Comparison of ENCODE assay signal across 15 cellular contexts in the genomic region with DNA sequence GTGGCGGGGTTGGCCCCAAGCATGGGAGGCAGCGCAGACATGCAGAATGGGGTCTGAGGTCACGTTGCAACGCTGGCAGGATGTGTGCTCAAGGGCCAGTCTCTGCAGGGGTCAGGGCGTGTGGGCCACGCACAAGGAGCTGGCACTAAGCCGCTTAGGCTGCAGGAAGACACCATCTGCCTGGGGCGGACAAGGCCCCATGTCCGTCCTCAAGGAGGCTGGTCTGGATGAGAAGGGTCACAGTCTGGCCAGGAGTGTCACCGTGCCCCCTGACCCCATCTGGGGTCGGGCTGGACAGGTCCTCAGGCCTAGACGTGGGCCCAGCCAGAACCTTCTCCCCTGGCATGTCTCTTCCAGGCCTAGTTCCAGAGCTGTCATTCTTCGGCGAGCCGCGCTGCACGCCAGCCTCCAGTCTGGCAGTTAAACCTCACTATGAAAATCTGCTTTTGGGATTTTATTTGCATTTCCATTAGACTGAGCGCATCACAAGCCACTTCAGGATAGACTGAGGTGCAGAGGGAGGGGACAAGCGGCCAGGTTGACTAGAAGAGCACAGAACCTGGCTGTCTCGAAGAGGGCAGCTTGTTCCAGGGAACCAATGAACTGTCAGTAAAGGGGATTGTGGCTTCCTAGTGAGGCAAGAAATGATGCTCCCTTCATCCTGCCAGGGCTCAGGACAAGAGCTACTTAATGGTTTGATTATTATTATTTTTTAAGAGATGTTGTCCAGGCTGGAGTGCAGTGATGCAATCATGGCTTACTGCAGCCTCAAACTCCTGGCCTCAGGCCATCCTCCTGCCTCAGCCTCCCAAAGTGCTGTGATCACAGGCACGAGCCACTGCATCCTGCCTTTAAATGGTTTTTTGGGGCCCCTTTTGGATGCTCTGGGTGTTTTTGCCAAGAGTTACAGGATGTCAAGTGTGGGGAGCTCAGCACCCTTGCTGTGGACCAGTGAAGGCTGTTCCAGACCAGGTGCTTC. TPM values are rescaled to one million over a fixed set of nuclear protein-coding genes. Genes with fewer than 3 reads are reported as not detected.
A peak's percentile ranks its signal among the peaks of the same experiment; 100 is the strongest.
DNase-seq lines count a peak whose midpoint lies in the region; ATAC-seq, FAIRE-seq and TF ChIP-seq lines count a peak whose summit lies in the region.
"Had no signal": no experiment of that assay in that cellular context is flagged by ENCODE, and none has a peak within 500 bp of the region (broad histone marks: within the 10 kb centered on the region; RNA-seq: fewer than 3 reads in every experiment).

No MANE protein-coding gene starts in this region.

- H3K4me1 ChIP-seq in SK-N-SH (ENCODE audit: control insufficient read depth in 1 of 2, insufficient read depth in 2 of 2, low read depth in 1 of 2, low read length in 1 of 2) (peaks cover 0 to 12% of the 10 kb centered on the region in 2 experiments; a peak in 1 of 4 replicates), NT2/D1 (ENCODE audit: insufficient read depth, insufficient read length) (peaks cover 11% of the 10 kb centered on the region), HepG2 (ENCODE audit: insufficient read depth, low read length) (peaks cover 29% of the 10 kb centered on the region), subcutaneous abdominal adipose tissue (ENCODE audit: control insufficient read depth in 5 of 5, insufficient read depth in 5 of 5, low read length in 5 of 5) (peaks cover 3 to 38% (median 30%) of the 10 kb centered on the region in 5 donors), MM.1S (ENCODE audit: low read length) (peaks cover 3% of the 10 kb centered on the region; the same call in 1 of the 2 replicates)

- H3K9ac ChIP-seq in SK-N-SH, result no peak overlapping the region
- peak overlapping the region; percentile 65 for H3K9ac ChIP-seq in NT2/D1 (ENCODE audit: insufficient read length, low read depth)
- no peak overlapping the region for H3K9ac ChIP-seq in HepG2 (ENCODE audit: insufficient read depth, low read depth, low read length)
- no peak overlapping the region for H3K9ac ChIP-seq in subcutaneous abdominal adipose tissue (ENCODE audit: low read length in 5 of 5)
- no peak overlapping the region for H3K9ac ChIP-seq in MM.1S (ENCODE audit: low read length)

- CTCF ChIA-PET in SK-N-SH (lab: Yijun Ruan, JAX), result interaction anchor here (1.0 to 2.1 kb wide), 3 partner anchors 35 to 36 kb away, joined by 3 to 4 read pairs (median 4); no protein-coding TSS in a partner anchor
- CTCF ChIA-PET in HepG2 (lab: Yijun Ruan, JAX; ENCODE audit: low intra/inter-chr PET ratio, low total read pairs), result no interaction called here

- H3K4me2 ChIP-seq in SK-N-SH (no peak overlapping the region), HepG2 (ENCODE audit: low read depth, low read length) (no peak overlapping the region), MM.1S (ENCODE audit: low read depth, low read length) (no peak overlapping the region)

- POLR2A ChIA-PET in SK-N-SH (lab: Yijun Ruan, JAX), result no interaction called here
- POLR2A ChIA-PET in HepG2 (lab: Yijun Ruan, JAX), result no interaction called here

- H3K79me2 ChIP-seq in SK-N-SH (ENCODE audit: insufficient read depth) (peaks cover 6% of the 10 kb centered on the region; the same call in 1 of the 2 replicates), HepG2 (ENCODE audit: insufficient read depth, low read length) (no peaks in the 10 kb centered on the region), MM.1S (ENCODE audit: low read length) (no peaks in the 10 kb centered on the region)

- no peak for ATAC-seq in SK-N-SH treated with all-trans-retinoic acid at 6 μM for 48 hours
- ATAC-seq in HepG2, result no peak
- ATAC-seq in GM21447 (IDR thresholded peaks at IDR 0.05; ENCODE audit: unreplicated experiment), result no peak
- ATAC-seq in GM18519 (IDR thresholded peaks at IDR 0.05; ENCODE audit: low FRiP score, unreplicated experiment), result no peak

- no peak for TF ChIP-seq RAD21 in SK-N-SH (IDR thresholded peaks at IDR 0.05; ENCODE audit: low read length)
- no peak for TF ChIP-seq RAD21 in HepG2 (CRISPR knock-in tag; IDR thresholded peaks at IDR 0.05)

- H4K20me1 ChIP-seq in SK-N-SH (ENCODE audit: insufficient read depth), result no peaks in the 10 kb centered on the region
- H4K20me1 ChIP-seq in HepG2 (ENCODE audit: insufficient read depth, low read length), result no peaks in the 10 kb centered on the region
- H4K20me1 ChIP-seq in MM.1S (ENCODE audit: insufficient read depth, low read length), result no peaks in the 10 kb centered on the region

- TF ChIP-seq EP300 in SK-N-SH (IDR thresholded peaks at IDR 0.05; ENCODE audit: borderline replicate concordance in 1 of 2, low read depth in 1 of 2, low read length in 1 of 2) (no peak), HepG2 (IDR thresholded peaks at IDR 0.05; ENCODE audit: low read depth in 2 of 2, low read length in 2 of 2) (no peak), HepG2 (CRISPR knock-in tag; IDR thresholded peaks at IDR 0.05; ENCODE audit: borderline replicate concordance) (no peak)

- no peak for FAIRE-seq in HepG2 (lab: Jason Lieb, UNC)

- peak; percentile 8 for DNase-seq in SK-N-SH
- DNase-seq in NT2/D1 (ENCODE audit: low read depth, low spot score), result no peak
- no peak for DNase-seq in HepG2 (ENCODE audit: low spot score)
- no peak for DNase-seq in MM.1S
- DNase-seq: C1 segment of cervical spinal cord, EL, NCI-H1694, NCI-H446, NCI-H774, T-helper 1 cell had no signal

- no peaks in the 10 kb centered on the region for H3K9me2 ChIP-seq in SK-N-SH
- no peaks in the 10 kb centered on the region for H3K9me2 ChIP-seq in MM.1S (replicated peaks; ENCODE audit: insufficient read depth, low read length)

- H3K27ac ChIP-seq in SK-N-SH (ENCODE audit: low read depth in 2 of 2, low read length in 1 of 2) (no peak overlapping the region; a peak in 1 of 4 replicates), HepG2 (ENCODE audit: extremely low read length, insufficient read depth, low read length) (no peak overlapping the region), subcutaneous abdominal adipose tissue (ENCODE audit: low read depth, low read length) (peak overlapping the region; percentile 16), MM.1S (ENCODE audit: low read length) (no peak overlapping the region)

- H3K4me3 ChIP-seq in SK-N-SH (ENCODE audit: low read depth in 2 of 2, low read length in 1 of 2), result no peak overlapping the region
- H3K4me3 ChIP-seq in NT2/D1 (ENCODE audit: insufficient read length, low read depth), result no peak overlapping the region
- H3K4me3 ChIP-seq in HepG2 (replicated peaks in 1 of 3; ENCODE audit: insufficient read depth in 1 of 3, low read depth in 2 of 3, low read length in 3 of 3), result 0 out of 6 replicates have a peak overlapping the region, but pooled peaks of 1 of the 3 experiments have one; percentile 17
- H3K4me3 ChIP-seq in subcutaneous abdominal adipose tissue (ENCODE audit: low read depth in 1 of 5, low read length in 5 of 5), result no peak overlapping the region
- no peak overlapping the region for H3K4me3 ChIP-seq in MM.1S (ENCODE audit: low read length)
- H3K4me3 ChIP-seq: HAP-1 had no signal

- H3K27me3 ChIP-seq in SK-N-SH (ENCODE audit: insufficient read depth) (no peaks in the 10 kb centered on the region), NT2/D1 (ENCODE audit: insufficient read depth, insufficient read length) (no peaks in the 10 kb centered on the region), HepG2 (ENCODE audit: control insufficient read depth in 1 of 2, insufficient read depth in 2 of 2, low read length in 2 of 2) (no peaks in the 10 kb centered on the region), subcutaneous abdominal adipose tissue (ENCODE audit: control insufficient read depth in 5 of 5, insufficient read depth in 4 of 5, low read length in 5 of 5) (no peaks in the 10 kb centered on the region), MM.1S (replicated peaks; ENCODE audit: insufficient read depth, low read length) (no peaks in the 10 kb centered on the region)

- in situ Hi-C loops in HepG2 (cut with HindIII; ENCODE audit: extremely low pct_ligation_motif_present, low pct_unique_long_range_greater_than_20kb), result no loop called here

- TF ChIP-seq CTCF in SK-N-SH (IDR thresholded peaks at IDR 0.05), result no peak
- no peak for TF ChIP-seq CTCF in HepG2 (CRISPR knock-in tag; IDR thresholded peaks at IDR 0.05)
- TF ChIP-seq CTCF in MM.1S (IDR thresholded peaks at IDR 0.05; ENCODE audit: low read length), result no peak

- peaks cover 12 to 62% of the 10 kb centered on the region in 2 experiments for H3K36me3 ChIP-seq in SK-N-SH (replicated peaks in 1 of 2; ENCODE audit: control insufficient read depth in 1 of 2, insufficient read depth in 2 of 2, low read length in 1 of 2)
- H3K36me3 ChIP-seq in NT2/D1 (ENCODE audit: insufficient read depth, insufficient read length, low read length), result peaks cover 83% of the 10 kb centered on the region
- H3K36me3 ChIP-seq in HepG2 (replicated peaks in 1 of 2; ENCODE audit: control insufficient read depth in 1 of 2, insufficient read depth in 2 of 2, low read length in 2 of 2), result peaks cover 10 to 30% of the 10 kb centered on the region in 2 experiments; a peak in 3 of 5 replicates
- H3K36me3 ChIP-seq in subcutaneous abdominal adipose tissue (ENCODE audit: control insufficient read depth in 5 of 5, insufficient read depth in 5 of 5, low read length in 5 of 5), result peaks cover 0 to 46% (median 34%) of the 10 kb centered on the region in 5 donors
- H3K36me3 ChIP-seq in MM.1S (replicated peaks; ENCODE audit: insufficient read depth, low read length), result no peaks in the 10 kb centered on the region

- no peak; a peak in 1 of 4 replicates for TF ChIP-seq POLR2A in HepG2 (IDR thresholded peaks at IDR 0.05; ENCODE audit: insufficient read depth in 1 of 2, low read depth in 2 of 2, low read length in 2 of 2)

- 94% methylated on average over 12 of the region's 21 CpGs for WGBS in SK-N-SH (ENCODE audit: low lambda C conversion rate)
- WGBS in HepG2 (ENCODE audit: low lambda C conversion rate), result 94% methylated on average over 14 of the region's 21 CpGs

- H3K9me3 ChIP-seq in SK-N-SH (no peaks in the 10 kb centered on the region), NT2/D1 (ENCODE audit: insufficient read depth, low read length) (no peaks in the 10 kb centered on the region), HepG2 (ENCODE audit: low read length) (no peaks in the 10 kb centered on the region), subcutaneous abdominal adipose tissue (ENCODE audit: control insufficient read depth in 5 of 5, low read length in 5 of 5) (no peaks in the 10 kb centered on the region), MM.1S (replicated peaks; ENCODE audit: insufficient read depth, low read length) (no peaks in the 10 kb centered on the region)
- H3K9me3 ChIP-seq: HAP-1 had no signal

- H2AFZ ChIP-seq in SK-N-SH (ENCODE audit: low read depth) (no peak overlapping the region), HepG2 (ENCODE audit: low read length) (no peak overlapping the region), MM.1S (ENCODE audit: low read length) (no peak overlapping the region)

- no TSS peak for BruUV-seq in HepG2 (replicated peaks; lab: Mats Ljungman, UMichigan)

- H3F3A ChIP-seq in SK-N-SH (replicated peaks; ENCODE audit: insufficient read depth) (peaks cover 18% of the 10 kb centered on the region), MM.1S (ENCODE audit: insufficient read depth, low read length) (no peaks in the 10 kb centered on the region)

- intact Hi-C loops in HepG2 (cut with micrococcal nuclease; ENCODE audit: unreplicated experiment), result loop anchor here (5.0 kb wide), 1 partner anchor 38 kb away; a partner anchor contains a TSS

RNA-seq across cellular contexts. Expression of a gene that starts 4.3 kb away (rescaled TPM):
- polyA plus RNA-seq in SK-N-SH (2012; rRNA removed) (21.6 and 23.1 TPM in 2 replicates), HepG2 (2011; rRNA removed) (3.9 and 5.7 TPM in 2 replicates)
- 22.9 and 26.1 TPM in 2 replicates for polyA plus RNA-seq in SK-N-SH (2012; cell fraction: cytosol; rRNA removed)
- 17.2 and 19.8 TPM in 2 replicates for polyA plus RNA-seq in SK-N-SH (2012; cell fraction: nucleus; rRNA removed)
- 4.9 and 5.0 TPM in 2 replicates for total RNA-seq in HepG2 (2016; rRNA removed; fragmentation: Illumina TruSeq; extraction: Trizol)
- 2.6 and 4.1 TPM in 2 replicates for total RNA-seq in HepG2 (2016; cell fraction: cytosol; rRNA removed; fragmentation: Illumina TruSeq; extraction: Trizol; ENCODE audit: low read depth)
- 4.9 and 5.5 TPM in 2 replicates for total RNA-seq in HepG2 (2016; cell fraction: insoluble cytoplasmic fraction; rRNA removed; fragmentation: Illumina TruSeq; extraction: Trizol)
- 10.3 and 11.9 TPM in 2 replicates for total RNA-seq in HepG2 (2016; cell fraction: membrane; rRNA removed; fragmentation: Illumina TruSeq; extraction: Trizol)
- 3.1 and 4.3 TPM in 2 replicates for total RNA-seq in HepG2 (2016; cell fraction: nucleus; rRNA removed; fragmentation: Illumina TruSeq; extraction: Trizol)
- polyA plus RNA-seq in HepG2 (2011; cell fraction: cytosol; rRNA removed), result 3.3 and 4.0 TPM in 2 replicates
- 3.3 and 3.7 TPM in 2 replicates for polyA plus RNA-seq in HepG2 (2011; cell fraction: nucleus; rRNA removed)
- 2.3 and 2.6 TPM in 2 replicates for polyA plus RNA-seq in HepG2 (2012)
- polyA plus RNA-seq in HepG2 (2016; cell fraction: cytosol; fragmentation: Illumina TruSeq; extraction: Trizol; ENCODE audit: low read depth), result 4.5 and 6.0 TPM in 2 replicates
- 5.4 and 5.8 TPM in 2 replicates for polyA plus RNA-seq in HepG2 (2016; cell fraction: insoluble cytoplasmic fraction; fragmentation: Illumina TruSeq; extraction: Trizol; ENCODE audit: low read depth)
- polyA plus RNA-seq in HepG2 (2016; cell fraction: membrane; fragmentation: Illumina TruSeq; extraction: Trizol; ENCODE audit: low read depth), result 8.8 and 10.1 TPM in 2 replicates
- polyA plus RNA-seq in HepG2 (2016; cell fraction: nucleus; fragmentation: Illumina TruSeq; extraction: Trizol; ENCODE audit: insufficient read depth, low read depth), result 4.3 and 5.4 TPM in 2 replicates
- polyA minus RNA-seq in HepG2 (2011; rRNA and poly(A)+ RNA removed; ENCODE audit: low replicate concordance), result 5.6 and 12.7 TPM in 2 replicates
- 2.5 and 3.1 TPM in 2 replicates for polyA minus RNA-seq in HepG2 (2011; cell fraction: cytosol; rRNA and poly(A)+ RNA removed)
- 1.5 and 2.1 TPM in 2 replicates for polyA minus RNA-seq in HepG2 (2011; cell fraction: nucleus; rRNA and poly(A)+ RNA removed)

RNA-seq across cellular contexts. Expression of a gene that starts 37.4 kb away (rescaled TPM):
- polyA plus RNA-seq in SK-N-SH (2012; rRNA removed) (12.9 and 14.9 TPM in 2 replicates), HepG2 (2011; rRNA removed) (22.9 and 32.7 TPM in 2 replicates)
- polyA plus RNA-seq in SK-N-SH (2012; cell fraction: cytosol; rRNA removed), result 9.1 and 12.6 TPM in 2 replicates
- 23.3 and 24.1 TPM in 2 replicates for polyA plus RNA-seq in SK-N-SH (2012; cell fraction: nucleus; rRNA removed)
- total RNA-seq in HepG2 (2016; rRNA removed; fragmentation: Illumina TruSeq; extraction: Trizol), result 21.2 and 22.5 TPM in 2 replicates
- 11.6 and 15.3 TPM in 2 replicates for total RNA-seq in HepG2 (2016; cell fraction: cytosol; rRNA removed; fragmentation: Illumina TruSeq; extraction: Trizol; ENCODE audit: low read depth)
- total RNA-seq in HepG2 (2016; cell fraction: insoluble cytoplasmic fraction; rRNA removed; fragmentation: Illumina TruSeq; extraction: Trizol), result 17.5 and 22.6 TPM in 2 replicates
- total RNA-seq in HepG2 (2016; cell fraction: membrane; rRNA removed; fragmentation: Illumina TruSeq; extraction: Trizol), result 15.0 and 15.8 TPM in 2 replicates
- total RNA-seq in HepG2 (2016; cell fraction: nucleus; rRNA removed; fragmentation: Illumina TruSeq; extraction: Trizol), result 24.8 and 26.3 TPM in 2 replicates
- polyA plus RNA-seq in HepG2 (2011; cell fraction: cytosol; rRNA removed), result 23.2 and 24.2 TPM in 2 replicates
- 70.9 and 79.3 TPM in 2 replicates for polyA plus RNA-seq in HepG2 (2011; cell fraction: nucleus; rRNA removed)
- 34.9 and 35.5 TPM in 2 replicates for polyA plus RNA-seq in HepG2 (2012)
- 2.1 and 2.5 TPM in 2 replicates for polyA plus RNA-seq in HepG2 (2016; cell fraction: cytosol; fragmentation: Illumina TruSeq; extraction: Trizol; ENCODE audit: low read depth)
- polyA plus RNA-seq in HepG2 (2016; cell fraction: insoluble cytoplasmic fraction; fragmentation: Illumina TruSeq; extraction: Trizol; ENCODE audit: low read depth), result 21.5 and 26.8 TPM in 2 replicates
- 8.7 and 9.2 TPM in 2 replicates for polyA plus RNA-seq in HepG2 (2016; cell fraction: membrane; fragmentation: Illumina TruSeq; extraction: Trizol; ENCODE audit: low read depth)
- polyA plus RNA-seq in HepG2 (2016; cell fraction: nucleus; fragmentation: Illumina TruSeq; extraction: Trizol; ENCODE audit: insufficient read depth, low read depth), result 61.9 and 62.3 TPM in 2 replicates
- polyA minus RNA-seq in HepG2 (2011; rRNA and poly(A)+ RNA removed; ENCODE audit: low replicate concordance), result 37.6 and 51.8 TPM in 2 replicates
- polyA minus RNA-seq in HepG2 (2011; cell fraction: cytosol; rRNA and poly(A)+ RNA removed), result 33.6 and 35.2 TPM in 2 replicates
- 32.7 and 34.4 TPM in 2 replicates for polyA minus RNA-seq in HepG2 (2011; cell fraction: nucleus; rRNA and poly(A)+ RNA removed)

RNA-seq across cellular contexts. Expression of a gene that starts 38.3 kb away (rescaled TPM):
- polyA plus RNA-seq in SK-N-SH (2012; rRNA removed) (7.2 and 11.4 TPM in 2 replicates), HepG2 (2011; rRNA removed) (12.8 and 12.9 TPM in 2 replicates)
- 10.2 and 11.5 TPM in 2 replicates for polyA plus RNA-seq in SK-N-SH (2012; cell fraction: cytosol; rRNA removed)
- 14.8 and 22.7 TPM in 2 replicates for polyA plus RNA-seq in SK-N-SH (2012; cell fraction: nucleus; rRNA removed)
- total RNA-seq in HepG2 (2016; rRNA removed; fragmentation: Illumina TruSeq; extraction: Trizol), result 5.9 and 11.2 TPM in 2 replicates
- 1.2 TPM in 2 replicates for total RNA-seq in HepG2 (2016; cell fraction: cytosol; rRNA removed; fragmentation: Illumina TruSeq; extraction: Trizol; ENCODE audit: low read depth)
- total RNA-seq in HepG2 (2016; cell fraction: insoluble cytoplasmic fraction; rRNA removed; fragmentation: Illumina TruSeq; extraction: Trizol), result 7.7 and 8.4 TPM in 2 replicates
- 4.3 and 4.8 TPM in 2 replicates for total RNA-seq in HepG2 (2016; cell fraction: membrane; rRNA removed; fragmentation: Illumina TruSeq; extraction: Trizol)
- 8.6 and 9.0 TPM in 2 replicates for total RNA-seq in HepG2 (2016; cell fraction: nucleus; rRNA removed; fragmentation: Illumina TruSeq; extraction: Trizol)
- 7.3 and 8.3 TPM in 2 replicates for polyA plus RNA-seq in HepG2 (2011; cell fraction: cytosol; rRNA removed)
- polyA plus RNA-seq in HepG2 (2011; cell fraction: nucleus; rRNA removed), result 33.7 and 42.3 TPM in 2 replicates
- 22.7 and 27.4 TPM in 2 replicates for polyA plus RNA-seq in HepG2 (2012)
- 1.8 and 2.3 TPM in 2 replicates for polyA plus RNA-seq in HepG2 (2016; cell fraction: cytosol; fragmentation: Illumina TruSeq; extraction: Trizol; ENCODE audit: low read depth)
- polyA plus RNA-seq in HepG2 (2016; cell fraction: insoluble cytoplasmic fraction; fragmentation: Illumina TruSeq; extraction: Trizol; ENCODE audit: low read depth), result 12.6 and 17.1 TPM in 2 replicates
- polyA plus RNA-seq in HepG2 (2016; cell fraction: membrane; fragmentation: Illumina TruSeq; extraction: Trizol; ENCODE audit: low read depth), result 4.3 and 4.6 TPM in 2 replicates
- polyA plus RNA-seq in HepG2 (2016; cell fraction: nucleus; fragmentation: Illumina TruSeq; extraction: Trizol; ENCODE audit: insufficient read depth, low read depth), result 21.2 and 21.4 TPM in 2 replicates
- 15.0 and 25.5 TPM in 2 replicates for polyA minus RNA-seq in HepG2 (2011; rRNA and poly(A)+ RNA removed; ENCODE audit: low replicate concordance)
- polyA minus RNA-seq in HepG2 (2011; cell fraction: cytosol; rRNA and poly(A)+ RNA removed), result 23.5 and 27.0 TPM in 2 replicates
- 13.3 and 16.8 TPM in 2 replicates for polyA minus RNA-seq in HepG2 (2011; cell fraction: nucleus; rRNA and poly(A)+ RNA removed)
